Comparison of ENCODE assay signal across 8 cellular contexts in the genomic region with DNA sequence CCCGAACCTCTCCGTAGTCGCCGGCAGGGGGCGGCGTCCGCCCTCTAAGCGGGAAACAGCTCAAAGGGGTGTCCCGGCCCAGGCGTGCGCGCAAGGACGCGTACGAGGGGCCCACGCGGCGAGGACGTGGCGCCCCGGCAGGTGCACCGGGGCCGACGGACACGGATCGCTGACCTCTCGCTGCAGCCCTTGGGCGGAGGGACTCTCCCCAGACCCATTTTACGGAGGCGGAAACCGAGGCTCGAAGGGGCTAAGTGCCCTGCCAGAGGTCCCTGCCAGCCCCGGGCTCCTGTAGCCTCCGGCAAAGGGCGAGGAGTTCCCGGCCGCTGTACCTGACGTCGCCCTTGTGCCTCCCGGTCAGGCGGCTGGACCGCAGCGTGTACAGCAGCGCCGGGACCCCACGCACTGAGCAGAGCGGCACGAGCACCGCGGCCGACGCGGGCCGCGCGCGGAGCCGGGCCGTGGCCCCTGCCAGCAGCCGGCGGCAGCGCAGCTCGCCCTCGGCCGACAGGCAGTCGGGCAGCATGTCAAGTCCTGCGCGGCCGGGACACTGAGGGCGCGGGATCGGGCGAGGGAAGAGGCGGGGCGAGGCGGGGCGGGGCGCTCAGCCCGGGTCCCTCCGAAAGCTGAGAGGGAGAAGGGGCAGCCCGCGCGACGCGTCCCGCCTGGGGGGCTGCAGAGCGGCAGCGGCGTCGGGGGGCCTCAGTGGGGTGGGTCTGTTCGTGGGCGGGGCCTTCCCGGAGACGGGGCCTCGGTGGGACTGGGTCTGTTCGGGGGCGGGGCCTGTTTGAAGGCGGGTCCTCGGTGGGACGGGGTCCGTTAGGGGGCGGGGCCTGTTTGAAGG. TPM values are rescaled to one million over a fixed set of nuclear protein-coding genes. Genes with fewer than 3 reads are reported as not detected.
DNase-seq lines count a peak whose midpoint lies in the region; ATAC-seq and TF ChIP-seq lines count a peak whose summit lies in the region.

A gene with protein sequence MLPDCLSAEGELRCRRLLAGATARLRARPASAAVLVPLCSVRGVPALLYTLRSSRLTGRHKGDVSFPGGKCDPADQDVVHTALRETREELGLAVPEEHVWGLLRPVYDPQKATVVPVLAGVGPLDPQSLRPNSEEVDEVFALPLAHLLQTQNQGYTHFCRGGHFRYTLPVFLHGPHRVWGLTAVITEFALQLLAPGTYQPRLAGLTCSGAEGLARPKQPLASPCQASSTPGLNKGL (minus strand): TSS at position 552 of the 844 bp plus-strand sequence. CDS start 26 bp downstream, at position 526.

- TF ChIP-seq POLR2A in GM19193 (IDR thresholded peaks at IDR 0.05; ENCODE audit: extremely low read depth, insufficient read depth, insufficient read length), result peak; percentile 58

- H3K36me3 ChIP-seq in mucosa of descending colon (ENCODE audit: low read depth), result no peaks in the 10 kb centered on the region

- H3K27ac ChIP-seq in C4-2B, result peak within 1 kb of the TSS; percentile 93

- peak; percentile 73 for DNase-seq in NOMO-1 treated with dmso at 0.1 percent for 144 hours (lab: John Stamatoyannopoulos, UW; ENCODE audit: unreplicated experiment)
- DNase-seq in activated CD8-positive, alpha-beta memory T cell treated with anti-CD3 and anti-CD28 coated beads, Interleukin-2, amount 50 U/mL, for 48 hours, result peak; percentile 94
- peak; percentile 64 for DNase-seq in epidermal melanocyte (ENCODE audit: insufficient read length, low spot score)
- peak; percentile 90 to 94 (median 92) for DNase-seq in mucosa of descending colon
- peak; percentile 72 to 74 for DNase-seq in stimulated activated CD8-positive, alpha-beta memory T cell treated with anti-CD3 and anti-CD28 coated beads, Interleukin-4, amount 100 ng/mL, for 1 hour (ENCODE audit: low read depth in 2 of 2, low spot score in 1 of 2)

- peak; percentile 98 for TF ChIP-seq CTCF in C4-2B (conservative IDR thresholded peaks at IDR 0.05)
- peak; percentile 2 for TF ChIP-seq CTCF in mucosa of descending colon (IDR thresholded peaks at IDR 0.05)

- peak within 1 kb of the TSS; percentile 40 for H3K4me3 ChIP-seq in mucosa of descending colon

- ATAC-seq in HG03432 (IDR thresholded peaks at IDR 0.05; ENCODE audit: unreplicated experiment) (peak; percentile 55), mucosa of descending colon (peak; percentile 66)

- intact Hi-C loops in mucosa of descending colon (cut with DNase I, micrococcal nuclease), result no loop called here

- H3K4me1 ChIP-seq in mucosa of descending colon (ENCODE audit: low read depth), result peaks cover 27% of the 10 kb centered on the region

- no peaks in the 10 kb centered on the region for H3K9me3 ChIP-seq in mucosa of descending colon

RNA-seq across cellular contexts. Expression of the gene that starts here (rescaled TPM):
- 10 to 100 TPM; 17.3 to 34.6 (median 23.1) TPM for total RNA-seq in mucosa of descending colon

Comparison
In these comparisons a context has a peak if more than half of its experiments do, and no peak if none do; other contexts are left out.
1. Peak in every context shown above with its lines: DNase-seq, ATAC-seq, H3K4me3 ChIP-seq and H3K27ac ChIP-seq.